25 cellular contexts compared by ENCODE assay signal in the genomic region with DNA sequence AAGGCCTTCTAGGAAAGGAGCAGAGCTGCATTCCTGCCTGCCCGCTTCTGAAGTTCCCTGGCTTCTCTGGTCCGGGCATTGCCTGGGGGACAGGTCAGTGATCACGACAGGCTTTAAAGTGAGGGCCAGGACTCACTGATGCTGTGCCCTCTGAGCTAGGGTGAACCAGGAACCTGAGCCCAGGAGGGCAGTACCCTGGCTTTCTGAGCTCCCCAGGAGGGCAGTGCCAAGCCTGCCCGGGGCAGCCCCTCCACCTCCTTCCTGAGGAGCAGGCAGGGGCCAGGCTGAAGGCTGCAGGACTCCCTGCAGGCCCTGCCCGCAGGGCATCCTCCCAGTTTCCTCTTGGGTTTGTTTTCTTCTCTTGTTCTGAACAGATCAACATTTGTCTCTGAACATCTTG. TPM values are rescaled to one million over a fixed set of nuclear protein-coding genes. Genes with fewer than 3 reads are reported as not detected.
A peak's percentile ranks its signal among the peaks of the same experiment; 100 is the strongest.
DNase-seq lines count a peak whose midpoint lies in the region; ATAC-seq and TF ChIP-seq lines count a peak whose summit lies in the region.
"Had no signal": no experiment of that assay in that cellular context is flagged by ENCODE, and none has a peak within 500 bp of the region (broad histone marks: within the 10 kb centered on the region; RNA-seq: fewer than 3 reads in every experiment).

No MANE protein-coding gene starts in this region.

- H3K36me3 Mint-ChIP-seq in activated T-cell treated with anti-CD3 and anti-CD28 coated beads, Interleukin-2, amount 50 U/mL, for 72 hours (ENCODE audit: insufficient read depth in 2 of 2) = peaks cover 9 to 10% of the 10 kb centered on the region in 2 donors
- peaks cover 7% of the 10 kb centered on the region for H3K36me3 Mint-ChIP-seq in activated T-helper 17 cell treated with anti-CD3 and anti-CD28 coated beads, Interleukin-2, amount 50 U/mL, for 72 hours (ENCODE audit: low read depth)
- H3K36me3 Mint-ChIP-seq: CD8-positive, alpha-beta T cell had no signal

- no peaks in the 10 kb centered on the region for H3K9me3 ChIP-seq in RWPE2 (ENCODE audit: severe bottlenecking)
- no peaks in the 10 kb centered on the region for H3K9me3 ChIP-seq in spleen
- H3K9me3 ChIP-seq: HAP-1, MG63 had no signal

- H3K4me1 ChIP-seq in RWPE2 (ENCODE audit: insufficient read depth, poor library complexity, severe bottlenecking) (no peaks in the 10 kb centered on the region), spleen (peaks cover 34 to 68% (median 52%) of the 10 kb centered on the region in 6 donors)

- H3K27ac ChIP-seq in RWPE2 (ENCODE audit: poor library complexity, severe bottlenecking) (no peak overlapping the region), spleen (peak overlapping the region in 6 of 8 donors; percentile 27 to 55 (median 45))

- H3K27ac Mint-ChIP-seq in activated T-cell treated with anti-CD3 and anti-CD28 coated beads, Interleukin-2, amount 50 U/mL, for 72 hours = no peak overlapping the region
- H3K27ac Mint-ChIP-seq in activated T-helper 17 cell treated with anti-CD3 and anti-CD28 coated beads, Interleukin-2, amount 50 U/mL, for 72 hours = peak overlapping the region; percentile 85
- H3K27ac Mint-ChIP-seq: CD8-positive, alpha-beta T cell had no signal

- peaks cover 71% of the 10 kb centered on the region for H3K4me1 Mint-ChIP-seq in activated T-cell treated with anti-CD3 and anti-CD28 coated beads, Interleukin-2, amount 50 U/mL, for 72 hours (ENCODE audit: low read depth)
- H3K4me1 Mint-ChIP-seq in activated T-helper 17 cell treated with anti-CD3 and anti-CD28 coated beads, Interleukin-2, amount 50 U/mL, for 72 hours = peaks cover 39% of the 10 kb centered on the region

- H3K27me3 ChIP-seq in RWPE2 (ENCODE audit: insufficient read depth, poor library complexity, severe bottlenecking) (peaks cover 6% of the 10 kb centered on the region), spleen (replicated peaks in 1 of 7) (peaks cover 0 to 17% (median 5%) of the 10 kb centered on the region in 7 donors)
- H3K27me3 ChIP-seq: MG63 had no signal

- no peak for ATAC-seq in activated T-cell treated with anti-CD3 and anti-CD28 coated beads, Interleukin-2, amount 50 U/mL, for 72 hours (replicated peaks in 1 of 2)
- ATAC-seq in RWPE2 (ENCODE audit: low read depth) = no peak
- no peak for ATAC-seq in activated T-helper 17 cell treated with anti-CD3 and anti-CD28 coated beads, Interleukin-2, amount 50 U/mL, for 72 hours (replicated peaks)
- no peak for ATAC-seq in HG03565 (IDR thresholded peaks at IDR 0.05; ENCODE audit: unreplicated experiment)
- ATAC-seq in Right ventricle myocardium superior (ENCODE audit: poor library complexity) = no peak
- ATAC-seq: CD8-positive, alpha-beta T cell; PC-3 had no signal

- H3K4me3 ChIP-seq in RWPE2 (ENCODE audit: severe bottlenecking) = no peak overlapping the region
- no peak overlapping the region for H3K4me3 ChIP-seq in spleen
- H3K4me3 ChIP-seq: HAP-1, MG63 had no signal

- DNase-seq in activated T-cell treated with anti-CD3 and anti-CD28 coated beads, Interleukin-2, amount 50 U/mL, for 72 hours = no peak
- DNase-seq in activated T-cell treated with anti-CD3 and anti-CD28 coated beads, Interleukin-2, amount 50 U/mL, for 48 hours = no peak
- DNase-seq in RWPE2 (ENCODE audit: low spot score) (peak; percentile 38), spleen (no peak), cerebellar nuclear complex (lab: John Stamatoyannopoulos, UW) (no peak), Right ventricle myocardium superior (no peak)
- DNase-seq: C1 segment of cervical spinal cord; CD8-positive, alpha-beta T cell; DMS 273 treated with DMSO at 0.1 percent for 48 hours; DMS79; GF-D8; GOT3; IMR-90; KG1; MG63; NCI-H2029; NCI-H446 treated with DMSO at 0.1 percent for 48 hours; NCI-H526; NCI-H82; NK-92 treated with Interleukin-12 subunit alpha and Interleukin-12 subunit beta, amount 100 ng/mL, for 24 hours; PC-3; SHP77 treated with DMSO at 0.1 percent for 48 hours had no signal

- no peak for TF ChIP-seq POLR2A in spleen (IDR thresholded peaks at IDR 0.05)

- H3K36me3 ChIP-seq in RWPE2 (ENCODE audit: low read depth) = no peaks in the 10 kb centered on the region
- H3K36me3 ChIP-seq in spleen = peaks cover 0 to 13% (median 0%) of the 10 kb centered on the region in 6 donors
- H3K36me3 ChIP-seq: HAP-1, MG63 had no signal

- no peak for TF ChIP-seq CTCF in RWPE2 (IDR thresholded peaks at IDR 0.05; ENCODE audit: poor library complexity, severe bottlenecking)
- no peak for TF ChIP-seq CTCF in spleen (IDR thresholded peaks at IDR 0.05 in 8 of 11, conservative IDR thresholded peaks at IDR 0.05 in 3 of 11)

- intact Hi-C loops in spleen (cut with DNase I; ENCODE audit: low total_unique reads) (no loop called here), Right ventricle myocardium superior (cut with DNase I) (no loop called here)

- no peaks in the 10 kb centered on the region for H3K9me3 Mint-ChIP-seq in activated T-cell treated with anti-CD3 and anti-CD28 coated beads, Interleukin-2, amount 50 U/mL, for 72 hours
- no peaks in the 10 kb centered on the region for H3K9me3 Mint-ChIP-seq in activated T-helper 17 cell treated with anti-CD3 and anti-CD28 coated beads, Interleukin-2, amount 50 U/mL, for 72 hours
- H3K9me3 Mint-ChIP-seq: CD8-positive, alpha-beta T cell had no signal

- H3K4me3 Mint-ChIP-seq in activated T-cell treated with anti-CD3 and anti-CD28 coated beads, Interleukin-2, amount 50 U/mL, for 72 hours = peak overlapping the region; percentile 70 to 89
- H3K4me3 Mint-ChIP-seq in activated T-helper 17 cell treated with anti-CD3 and anti-CD28 coated beads, Interleukin-2, amount 50 U/mL, for 72 hours = peak overlapping the region; percentile 88
- H3K4me3 Mint-ChIP-seq: CD8-positive, alpha-beta T cell had no signal

- H3K27me3 Mint-ChIP-seq in activated T-cell treated with anti-CD3 and anti-CD28 coated beads, Interleukin-2, amount 50 U/mL, for 72 hours (ENCODE audit: low read depth) = peaks cover 5% of the 10 kb centered on the region
- no peaks in the 10 kb centered on the region for H3K27me3 Mint-ChIP-seq in activated T-helper 17 cell treated with anti-CD3 and anti-CD28 coated beads, Interleukin-2, amount 50 U/mL, for 72 hours

- WGBS in spleen, 5 donors = 60 to 81% (median 73%) methylated on average over 5 of the region's 5 CpGs

RNA-seq across cellular contexts. Expression of a gene that starts 6.0 kb away (rescaled TPM):
- total RNA-seq in activated T-cell treated with anti-CD3 and anti-CD28 coated beads, Interleukin-2, amount 50 U/mL, for 72 hours = 10 to 100 TPM; 19.8 to 28.9 TPM
- 10 to 100 TPM; 13.4 to 18.9 TPM for total RNA-seq in activated T-helper 17 cell treated with anti-CD3 and anti-CD28 coated beads, Interleukin-2, amount 50 U/mL, for 72 hours
- 10 to 100 TPM in 5 of 7 donors, 1 to 10 TPM in 2; 9.8 to 22.1 (median 14.8) TPM for total RNA-seq in spleen
- 1 to 10 TPM; 1.4 to 3.7 (median 2.1) TPM for polyA plus RNA-seq in spleen
- 4.2 TPM for total RNA-seq in Right ventricle myocardium superior
